In genomic region chr10:15013530-15013929, GRCh38 we compare ENCODE assay signal across 11 cellular contexts. TPM values are rescaled to one million over a fixed set of nuclear protein-coding genes. Genes with fewer than 3 reads are reported as not detected.
DNase-seq lines count a peak whose midpoint lies in the region; ATAC-seq and TF ChIP-seq lines count a peak whose summit lies in the region.
"Not testable (repeated sequence)": the region's sequence is repeated elsewhere in the genome, so short reads cannot be mapped to it uniquely, and the experiment has no call there.
"Had no signal": no experiment of that assay in that cellular context is flagged by ENCODE, and none has a peak within 500 bp of the region (broad histone marks: within the 10 kb centered on the region; RNA-seq: fewer than 3 reads in every experiment).

No MANE protein-coding gene starts in this region.

- intact Hi-C loops in lower lobe of right lung (cut with DNase I); prostate gland (cut with DNase I): not testable (repeated sequence)

- TF ChIP-seq CTCF in OCI-LY3 (IDR thresholded peaks at IDR 0.05; ENCODE audit: low read depth, low read length); lower lobe of right lung (IDR thresholded peaks at IDR 0.05); prostate gland (IDR thresholded peaks at IDR 0.05): not testable (repeated sequence)
- TF ChIP-seq CTCF in foreskin keratinocyte (conservative IDR thresholded peaks at IDR 0.05), result peak; percentile 50

- peak overlapping the region; percentile 25 for H3K4me2 ChIP-seq in OCI-LY3 (ENCODE audit: low read length)

- H3K36me3 ChIP-seq in MG63; OCI-LY3 (replicated peaks; ENCODE audit: low read depth, low read length); lower lobe of right lung; prostate gland: not testable (repeated sequence)

- not testable (repeated sequence) for H4K20me1 ChIP-seq in OCI-LY3 (ENCODE audit: insufficient read depth, low read length)

- not testable (repeated sequence) for H2AFZ ChIP-seq in OCI-LY3 (ENCODE audit: low read depth, low read length)

- not testable (repeated sequence) for H3K9me3 ChIP-seq in MG63; OCI-LY3 (ENCODE audit: insufficient read depth, low read length); lower lobe of right lung; prostate gland

- WGBS in prostate gland, result 48% methylated on average over 5 of the region's 5 CpGs

- in situ Hi-C loops in T47D (cut with HindIII; ENCODE audit: low pct_unique_long_range_greater_than_20kb, low sequenced_read_pairs), result not testable (repeated sequence)

- DNase-seq in DMS79 treated with DMSO at 0.1 percent for 48 hours (lab: John Stamatoyannopoulos, UW), result peak; percentile 2
- DNase-seq in MG63, result peak; percentile 11
- peak; percentile 53 to 88 for DNase-seq in T47D (ENCODE audit: low read depth in 1 of 2, low spot score in 1 of 2)
- DNase-seq in foreskin keratinocyte, result peak; percentile 91 to 95
- not testable (repeated sequence) for DNase-seq in lower lobe of right lung
- peak; percentile 78 for DNase-seq in prostate gland (ENCODE audit: low spot score)
- peak; percentile 60 for DNase-seq in ureter (ENCODE audit: low spot score)

- H3K9ac ChIP-seq in OCI-LY3 (ENCODE audit: low read length), result not testable (repeated sequence)

- H3K4me1 ChIP-seq in OCI-LY3 (ENCODE audit: low read length); foreskin keratinocyte; lower lobe of right lung; prostate gland (replicated peaks): not testable (repeated sequence)

- ATAC-seq in foreskin keratinocyte (peak; percentile 99), lower lobe of right lung (peak; percentile 79 to 82)

- H3K4me3 ChIP-seq in MG63; OCI-LY3 (ENCODE audit: low read length); lower lobe of right lung; prostate gland: not testable (repeated sequence)

- not testable (repeated sequence) for H3K27ac ChIP-seq in OCI-LY3 (ENCODE audit: low read length); foreskin keratinocyte; lower lobe of right lung
- H3K27ac ChIP-seq in prostate gland, result peak overlapping the region in 1 of 2 donors; percentile 49

- H3K79me2 ChIP-seq in OCI-LY3 (ENCODE audit: low read length), result not testable (repeated sequence)

- not testable (repeated sequence) for H3K27me3 ChIP-seq in MG63; OCI-LY3 (ENCODE audit: low read depth, low read length); foreskin keratinocyte; lower lobe of right lung (ENCODE audit: low read depth); prostate gland (replicated peaks; ENCODE audit: insufficient read depth)

- TF ChIP-seq POLR2A in prostate gland (IDR thresholded peaks at IDR 0.05), result not testable (repeated sequence)

RNA-seq across cellular contexts. Expression of gene OLAH, which starts 30.2 kb away (rescaled TPM):
- 0.23 TPM in 1 of 2 replicates, not detected in the other for total RNA-seq in MG63 (2014; rRNA removed; shearing (Covaris generic); ENCODE audit: low replicate concordance)
- not detected in 2 replicates for total RNA-seq in foreskin keratinocyte
- 0.03 TPM in 1 of 2 replicates, not detected in the other for polyA plus RNA-seq in foreskin keratinocyte
- 1.7 TPM for total RNA-seq in lower lobe of right lung
- total RNA-seq in prostate gland, result 1 to 10 TPM in 1 of 2 donors, not detected in 1; 5.3 TPM
- total RNA-seq in ureter, result not detected
- total RNA-seq: CD4-positive, alpha-beta memory T cell; H1 had no signal
- polyA plus RNA-seq: H1 had no signal

RNA-seq across cellular contexts. Expression of gene MEIG1, which starts 54.3 kb away (rescaled TPM):
- not detected in 2 replicates for total RNA-seq in MG63 (2014; rRNA removed; shearing (Covaris generic); ENCODE audit: low replicate concordance)
- total RNA-seq in foreskin keratinocyte (0.44 TPM in 1 of 2 replicates, not detected in the other), lower lobe of right lung (0.95 TPM), prostate gland (1 to 10 TPM in 1 of 2 donors, not detected in 1; 1.7 TPM), ureter (1.1 TPM)
- polyA plus RNA-seq in foreskin keratinocyte, result 0.15 and 0.57 TPM in 2 replicates
- total RNA-seq: A673; CD4-positive, alpha-beta memory T cell; H1 had no signal
- polyA plus RNA-seq: H1 had no signal

RNA-seq across cellular contexts. Expression of gene DCLRE1C, which starts 59.6 kb away (rescaled TPM):
- total RNA-seq in MG63 (2014; rRNA removed; shearing (Covaris generic); ENCODE audit: low replicate concordance), result 5.8 and 8.5 TPM in 2 replicates
- total RNA-seq in foreskin keratinocyte (9.9 and 12.3 TPM in 2 replicates), lower lobe of right lung (13.6 TPM), prostate gland (10 to 100 TPM; 11.5 to 20.8 TPM), ureter (21.6 TPM)
- polyA plus RNA-seq in foreskin keratinocyte, result 3.0 and 3.5 TPM in 2 replicates
